14 cellular contexts compared by ENCODE assay signal in the genomic region with DNA sequence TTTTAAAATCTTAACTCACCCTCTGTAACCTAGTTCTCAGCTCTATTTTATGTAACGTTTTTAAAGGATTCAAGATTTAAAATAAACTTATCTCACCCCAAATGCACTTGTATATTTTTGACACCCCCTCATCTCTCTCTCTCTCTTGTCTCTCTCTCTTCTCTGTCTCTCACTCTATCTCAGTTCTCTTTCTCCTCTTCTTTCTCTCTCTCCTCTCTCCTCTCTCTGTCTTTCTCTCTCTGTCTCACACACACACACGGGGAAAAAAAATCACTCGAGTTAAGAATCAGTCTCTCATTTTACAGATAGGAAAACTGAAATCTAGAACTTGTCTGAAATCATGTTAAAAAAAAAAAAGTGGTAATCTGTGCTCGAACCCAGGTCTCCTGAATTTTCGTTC.
DNase-seq lines count a peak whose midpoint lies in the region; ATAC-seq and TF ChIP-seq lines count a peak whose summit lies in the region.
"Had no signal": no experiment of that assay in that cellular context is flagged by ENCODE, and none has a peak within 500 bp of the region (broad histone marks: within the 10 kb centered on the region; RNA-seq: fewer than 3 reads in every experiment).

No MANE protein-coding gene starts in this region.

- H3K4me3 ChIP-seq in breast epithelium (no peak overlapping the region), coronary artery (no peak overlapping the region), tibial artery (no peak overlapping the region)

- no peaks in the 10 kb centered on the region for H3K27me3 ChIP-seq in breast epithelium
- H3K27me3 ChIP-seq in tibial artery, result no peaks in the 10 kb centered on the region

- intact Hi-C loops in MCF 10A (cut with micrococcal nuclease), result loop anchor here (10.0 kb wide), 1 partner anchor 108 kb away; a partner anchor contains a TSS
- intact Hi-C loops in breast epithelium (cut with DNase I; ENCODE audit: low total_unique reads), result no loop called here
- intact Hi-C loops in tibial artery (cut with DNase I; ENCODE audit: low total_unique reads), result loop anchor here (5.0 kb wide), 1 partner anchor 45 kb away; no protein-coding TSS in a partner anchor

- H3K27ac ChIP-seq in breast epithelium (peak overlapping the region in 1 of 2 donors; percentile 82), coronary artery (peak overlapping the region; percentile 83 to 98), tibial artery (peak overlapping the region; percentile 90 to 96)

- no peak for TF ChIP-seq CTCF in MCF 10A (IDR thresholded peaks at IDR 0.05; ENCODE audit: unreplicated experiment)
- TF ChIP-seq CTCF in breast epithelium (IDR thresholded peaks at IDR 0.05), result no peak
- TF ChIP-seq CTCF in coronary artery (IDR thresholded peaks at IDR 0.05), result no peak
- no peak for TF ChIP-seq CTCF in nephron progenitor cell (IDR thresholded peaks at IDR 0.05)
- no peak for TF ChIP-seq CTCF in tibial artery (IDR thresholded peaks at IDR 0.05)

- no peak for ATAC-seq in GM19035 (IDR thresholded peaks at IDR 0.05; ENCODE audit: unreplicated experiment)

- H3K4me3 Mint-ChIP-seq in MCF 10A (ENCODE audit: unreplicated experiment) (no peak overlapping the region), nephron progenitor cell (no peak overlapping the region)
- H3K4me3 Mint-ChIP-seq: CD8-positive, alpha-beta memory T cell; IgD-negative memory B cell; mesothelial cell of epicardium had no signal

- H3K27ac Mint-ChIP-seq in MCF 10A (ENCODE audit: low read depth, unreplicated experiment), result peak overlapping the region; percentile 43
- peak overlapping the region; percentile 20 for H3K27ac Mint-ChIP-seq in nephron progenitor cell
- H3K27ac Mint-ChIP-seq: CD8-positive, alpha-beta memory T cell; mesothelial cell of epicardium had no signal

- H3K9me3 ChIP-seq in breast epithelium, result no peaks in the 10 kb centered on the region
- H3K9me3 ChIP-seq in tibial artery, result no peaks in the 10 kb centered on the region

- no peaks in the 10 kb centered on the region for H3K36me3 Mint-ChIP-seq in MCF 10A (ENCODE audit: insufficient read depth, unreplicated experiment)
- H3K36me3 Mint-ChIP-seq in nephron progenitor cell (ENCODE audit: low read depth), result no peaks in the 10 kb centered on the region
- H3K36me3 Mint-ChIP-seq: mesothelial cell of epicardium had no signal

- H3K9me3 Mint-ChIP-seq in MCF 10A (ENCODE audit: unreplicated experiment) (no peaks in the 10 kb centered on the region), nephron progenitor cell (no peaks in the 10 kb centered on the region)
- H3K9me3 Mint-ChIP-seq: CD8-positive, alpha-beta memory T cell; IgD-negative memory B cell; mesothelial cell of epicardium had no signal

- H3K4me1 Mint-ChIP-seq in MCF 10A (ENCODE audit: insufficient read depth, unreplicated experiment) (peaks cover 8% of the 10 kb centered on the region), nephron progenitor cell (peaks cover 23% of the 10 kb centered on the region)
- H3K4me1 Mint-ChIP-seq: mesothelial cell of epicardium had no signal

- H3K27me3 Mint-ChIP-seq in MCF 10A (ENCODE audit: insufficient read depth, unreplicated experiment), result no peaks in the 10 kb centered on the region
- H3K27me3 Mint-ChIP-seq in nephron progenitor cell (ENCODE audit: low read depth, poor library complexity), result no peaks in the 10 kb centered on the region
- H3K27me3 Mint-ChIP-seq: CD8-positive, alpha-beta memory T cell; IgD-negative memory B cell had no signal

- POLR2A ChIA-PET in MCF 10A (lab: Yijun Ruan, JAX), result interaction anchor here (0.6 to 3.6 kb wide), 4 partner anchors 10 to 520 kb away, joined by 4 to 16 read pairs (median 5); a partner anchor contains a TSS

- DNase-seq in MCF 10A (ENCODE audit: unreplicated experiment) (no peak), breast epithelium (ENCODE audit: low spot score in 2 of 2) (no peak), coronary artery (ENCODE audit: low spot score) (no peak), nephron progenitor cell (no peak), tibial artery (no peak), SHP77 (lab: John Stamatoyannopoulos, UW) (no peak), COLO829 (ENCODE audit: low spot score) (no peak)
- DNase-seq: activated CD4-positive, CD25-positive, alpha-beta regulatory T cell; activated CD8-positive, alpha-beta memory T cell treated with anti-CD3 and anti-CD28 coated beads, Interleukin-2, amount 50 U/mL, for 48 hours; CD8-positive, alpha-beta memory T cell; stimulated activated CD4-positive, alpha-beta T cell treated with anti-CD3 and anti-CD28 coated beads, Interleukin-4, amount 100 ng/mL, for 24 hours had no signal

- H3K36me3 ChIP-seq in breast epithelium (no peaks in the 10 kb centered on the region), tibial artery (no peaks in the 10 kb centered on the region)

- CTCF ChIA-PET in MCF 10A (lab: Yijun Ruan, JAX), result interaction anchor here (0.7 to 2.1 kb wide), 4 partner anchors 13 to 887 kb away, joined by 3 to 7 read pairs (median 4); no protein-coding TSS in a partner anchor

- H3K4me1 ChIP-seq in breast epithelium, result peaks cover 11 to 14% of the 10 kb centered on the region in 2 donors
- H3K4me1 ChIP-seq in tibial artery, result peaks cover 0 to 96% (median 85%) of the 10 kb centered on the region in 4 donors

- no peak for TF ChIP-seq POLR2A in breast epithelium (IDR thresholded peaks at IDR 0.05)

- BruUV-seq in MCF 10A (replicated peaks; lab: Mats Ljungman, UMichigan), result no TSS peak
